In genomic region chr7:108419961-108420360, GRCh38 we compare ENCODE assay signal across 1 cellular context.
TF ChIP-seq lines count a peak whose summit lies in the region.

No MANE protein-coding gene starts in this region.

TF ChIP-seq in endothelial cell of umbilical vein, 7 proteins besides CTCF, POLR2A, EP300 and RAD21:
- no peak for TF ChIP-seq JUN (IDR thresholded peaks at IDR 0.05; ENCODE audit: borderline replicate concordance, insufficient read depth, insufficient read length, low read depth)
